Comparison of ENCODE assay signal across 25 cellular contexts in genomic region chr1:211587123-211587522, GRCh38. TPM values are rescaled to one million over a fixed set of nuclear protein-coding genes. Genes with fewer than 3 reads are reported as not detected.
A peak's percentile ranks its signal among the peaks of the same experiment; 100 is the strongest.
DNase-seq lines count a peak whose midpoint lies in the region; ATAC-seq, FAIRE-seq and TF ChIP-seq lines count a peak whose summit lies in the region.
"Had no signal": no experiment of that assay in that cellular context is flagged by ENCODE, and none has a peak within 500 bp of the region (broad histone marks: within the 10 kb centered on the region; RNA-seq: fewer than 3 reads in every experiment).

No MANE protein-coding gene starts in this region.

- DNase-seq in SKM-1 treated with dmso at 0.1 percent for 144 hours (lab: John Stamatoyannopoulos, UW; ENCODE audit: unreplicated experiment) (peak; percentile 25), SKM-1 (lab: John Stamatoyannopoulos, UW; ENCODE audit: unreplicated experiment) (no peak), NOMO-1 treated with DMSO at 0.1 percent for 48 hours (lab: John Stamatoyannopoulos, UW; ENCODE audit: unreplicated experiment) (peak; percentile 81), GM12878 (ENCODE audit: low read depth, low spot score) (no peak), upper lobe of right lung (no peak), NCI-H226 (no peak), NCI-H526 treated with DMSO at 0.1 percent for 48 hours (lab: John Stamatoyannopoulos, UW) (no peak)
- DNase-seq: CD4-positive, alpha-beta memory T cell; COR-L47; DMS53; H9; KBM-7; MG63; NCI-H1092 treated with DMSO at 0.1 percent for 48 hours; NCI-H1436; NCI-H187; NCI-H2171 treated with DMSO at 0.1 percent for 48 hours; NCI-H524; NCI-H774; SJCRH30; T-cell had no signal

- peak; percentile 68 for ATAC-seq in GM12878
- ATAC-seq in upper lobe of right lung, result peak; percentile 40
- no peak for ATAC-seq in GM21737 (IDR thresholded peaks at IDR 0.05; ENCODE audit: unreplicated experiment)
- ATAC-seq: GM23338, SK-N-SH treated with all-trans-retinoic acid at 6 μM for 48 hours, T-cell had no signal

- H3K27ac ChIP-seq in GM12878 (ENCODE audit: control insufficient read depth, insufficient read depth) (no peak overlapping the region), upper lobe of right lung (no peak overlapping the region)
- H3K27ac ChIP-seq: SJCRH30 had no signal

- FAIRE-seq in GM12878 (lab: Jason Lieb, UNC), result no peak
- FAIRE-seq: RCC 7860 had no signal

- no TSS peak for BruUV-seq in GM12878 (replicated peaks; lab: Mats Ljungman, UMichigan)

- TF ChIP-seq POLR2A in GM12878 (IDR thresholded peaks at IDR 0.05; ENCODE audit: low read depth, low read length), result no peak

- H3K9ac ChIP-seq in GM12878 (ENCODE audit: control insufficient read depth, insufficient read depth, low read length), result no peak overlapping the region

- 18% methylated on average over 2 of the region's 2 CpGs for WGBS in GM12878 (ENCODE audit: insufficient coverage, insufficient replicate concordance, low lambda C conversion rate, missing lambda C conversion rate)

- no peaks in the 10 kb centered on the region for H3K27me3 ChIP-seq in GM12878 (replicated peaks in 1 of 2; ENCODE audit: control insufficient read depth in 2 of 2, insufficient read depth in 2 of 2, low read length in 1 of 2)
- H3K27me3 ChIP-seq in upper lobe of right lung, result no peaks in the 10 kb centered on the region
- H3K27me3 ChIP-seq: MG63, SJCRH30 had no signal

- intact Hi-C loops in GM12878 (cut with micrococcal nuclease; ENCODE audit: unreplicated experiment) (no loop called here), upper lobe of right lung (cut with DNase I) (no loop called here)

- H3K4me1 ChIP-seq in GM12878 (ENCODE audit: control insufficient read depth, insufficient read depth, low read length), result peaks cover 21% of the 10 kb centered on the region
- H3K4me1 ChIP-seq in upper lobe of right lung, result peaks cover 21% of the 10 kb centered on the region

- H2AFZ ChIP-seq in GM12878 (ENCODE audit: control insufficient read depth, low read depth, low read length), result no peak overlapping the region

- no peak overlapping the region for H3K4me3 ChIP-seq in GM12878
- H3K4me3 ChIP-seq in upper lobe of right lung, result no peak overlapping the region
- H3K4me3 ChIP-seq: GM23338, MG63, SJCRH30 had no signal

- in situ Hi-C loops in GM12878 (cut with MboI), result no loop called here

- CTCF ChIA-PET in GM12878 (lab: Yijun Ruan, JAX), result interaction anchor here (1.1 kb wide), 1 partner anchor 70 kb away, joined by 4 read pairs; no protein-coding TSS in a partner anchor

- POLR2A ChIA-PET in GM12878 (lab: Charles Lee), result no interaction called here

- no peak overlapping the region; the same call in 1 of the 2 replicates for H3K4me2 ChIP-seq in GM12878 (ENCODE audit: control insufficient read depth, insufficient read depth)
- H3K4me2 ChIP-seq: GM23338 had no signal

- H3K9me3 ChIP-seq in GM12878 (replicated peaks; ENCODE audit: control insufficient read depth, insufficient read depth, low read length) (no peaks in the 10 kb centered on the region), upper lobe of right lung (no peaks in the 10 kb centered on the region)
- H3K9me3 ChIP-seq: MG63 had no signal

- H4K20me1 ChIP-seq in GM12878 (ENCODE audit: control insufficient read depth, insufficient read depth), result no peaks in the 10 kb centered on the region

- no peaks in the 10 kb centered on the region for H3K36me3 ChIP-seq in GM12878 (ENCODE audit: control insufficient read depth in 2 of 2, insufficient read depth in 2 of 2, low read length in 1 of 2)
- no peaks in the 10 kb centered on the region for H3K36me3 ChIP-seq in upper lobe of right lung
- H3K36me3 ChIP-seq: MG63, SJCRH30 had no signal

- TF ChIP-seq RAD21 in GM12878 (IDR thresholded peaks at IDR 0.05; ENCODE audit: insufficient read depth, low read depth, low read length), result no peak

- SMC1A ChIA-PET in GM12878 (lab: Charles Lee; ENCODE audit: uncharacterized antibody, unreplicated experiment), result interaction anchor here (1.0 to 1.6 kb wide), 4 partner anchors 8 to 38 kb away, joined by 3 to 5 read pairs (median 3); partner anchors contain the start of gene SLC30A1

- 0 out of 4 replicates have a peak, but pooled peaks of 1 of the 2 experiments have one; percentile 40 for TF ChIP-seq EP300 in GM12878 (IDR thresholded peaks at IDR 0.05; ENCODE audit: borderline replicate concordance in 1 of 2, control insufficient read depth in 1 of 2, low read depth in 2 of 2, low read length in 2 of 2)

- RAD21 ChIA-PET in GM12878 (lab: Charles Lee; ENCODE audit: unreplicated experiment), result interaction anchor here (2.4 kb wide), 1 partner anchor 8 kb away, joined by 9 read pairs; the partner anchor contains the start of gene SLC30A1

- TF ChIP-seq CTCF in GM12878 (IDR thresholded peaks at IDR 0.05 in 2 of 3, conservative IDR thresholded peaks at IDR 0.05 in 1 of 3; ENCODE audit: control insufficient read depth in 2 of 3, extremely low read depth in 1 of 3, insufficient read depth in 1 of 3, low read depth in 3 of 3, low read length in 3 of 3), result no peak
- no peak for TF ChIP-seq CTCF in upper lobe of right lung (IDR thresholded peaks at IDR 0.05)

- no peaks in the 10 kb centered on the region for H3K79me2 ChIP-seq in GM12878 (ENCODE audit: control insufficient read depth, insufficient read depth, low read length)

TF ChIP-seq in GM12878, 131 proteins besides CTCF, POLR2A, EP300 and RAD21 (continues in another document):
- TF ChIP-seq CEBPZ (IDR thresholded peaks at IDR 0.05; ENCODE audit: low read depth, low read length) (no peak), ZNF207 (IDR thresholded peaks at IDR 0.05; ENCODE audit: borderline replicate concordance) (no peak), PRDM15 (CRISPR knock-in tag; IDR thresholded peaks at IDR 0.05) (no peak), BRCA1 (IDR thresholded peaks at IDR 0.05; ENCODE audit: low read depth, low read length) (no peak)

RNA-seq across cellular contexts. Expression of gene SLC30A1, which starts 8.2 kb away (rescaled TPM):
- 28.5 and 29.1 TPM in 2 replicates for total RNA-seq in GM12878 (2013; cell fraction: nucleolus; rRNA removed)
- total RNA-seq in GM12878 (2014; rRNA removed) (6.7 and 8.0 TPM in 2 replicates), GM12878 (2014; rRNA removed; fragmentation: Illumina TruSeq; extraction: Trizol) (10.0 and 10.6 TPM in 2 replicates), GM12878 (2021) (13.4 and 14.1 TPM in 2 replicates), upper lobe of right lung (15.6 TPM)
- polyA plus RNA-seq in GM12878 (2011; ENCODE audit: low read depth), result 3.9 TPM
- polyA plus RNA-seq in GM12878 (2011; rRNA removed) (10.2 and 17.7 TPM in 2 replicates), GM12878 (2014; fragmentation: Illumina TruSeq; extraction: Trizol) (7.4 and 8.7 TPM in 2 replicates), GM12878 (2014; fragmentation: Nextera tagmentation; extraction: Ambion mirVana) (1 to 10 TPM; 3.5 to 4.0 TPM), GM12878 (2014; rRNA removed) (4.3 and 4.5 TPM in 2 replicates), GM12878 (2016; fragmentation: Nextera tagmentation; extraction: Ambion mirVana) (10 to 100 TPM; 11.8 to 13.9 TPM)
- 4.4 and 4.7 TPM in 2 replicates for polyA plus RNA-seq in GM12878 (2011; cell fraction: cytosol; rRNA removed)
- 8.1 and 8.6 TPM in 2 replicates for polyA plus RNA-seq in GM12878 (2011; cell fraction: nucleus; rRNA removed)
- 6.2 and 7.7 TPM in 2 replicates for polyA plus RNA-seq in GM12878 (2012)
- 13.4 and 16.5 TPM in 2 replicates for polyA minus RNA-seq in GM12878 (2011; rRNA and poly(A)+ RNA removed)
- polyA minus RNA-seq in GM12878 (2011; cell fraction: cytosol; rRNA and poly(A)+ RNA removed), result 9.1 and 9.9 TPM in 2 replicates
- 16.4 and 21.0 TPM in 2 replicates for polyA minus RNA-seq in GM12878 (2011; cell fraction: nucleus; rRNA and poly(A)+ RNA removed)

Comparison
In these comparisons a context has a peak if more than half of its experiments do, and no peak if none do; other contexts are left out.
1. DNase-seq: peak in SKM-1 treated with dmso at 0.1 percent for 144 hours (single experiment) and NOMO-1 treated with DMSO at 0.1 percent for 48 hours (single experiment); none in SKM-1 (single experiment), GM12878 (single experiment), upper lobe of right lung (single experiment), NCI-H226 (single experiment) and NCI-H526 treated with DMSO at 0.1 percent for 48 hours (single experiment).